Comparison of ENCODE assay signal across 11 cellular contexts in the genomic region with DNA sequence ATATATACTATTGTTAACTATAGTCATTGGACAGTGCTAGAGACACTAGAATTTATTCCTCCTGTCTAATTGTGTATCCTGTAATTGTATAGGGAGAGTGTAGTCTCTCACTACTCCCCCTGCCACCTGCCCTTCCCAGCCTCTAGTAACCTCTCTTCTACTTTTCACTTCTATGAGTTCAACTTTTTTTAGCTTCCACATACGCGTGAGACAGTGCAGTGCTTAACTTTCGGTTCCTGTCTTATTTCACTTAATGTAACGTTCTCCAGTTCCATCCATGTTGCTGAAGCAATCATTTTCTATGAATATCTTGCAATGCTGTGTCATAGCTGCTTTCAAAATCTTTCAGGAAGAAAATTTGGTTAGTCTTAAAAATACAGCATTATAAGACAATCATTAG. TPM values are rescaled to one million over a fixed set of nuclear protein-coding genes. Genes with fewer than 3 reads are reported as not detected.
DNase-seq lines count a peak whose midpoint lies in the region; ATAC-seq, FAIRE-seq and TF ChIP-seq lines count a peak whose summit lies in the region.
"Had no signal": no experiment of that assay in that cellular context is flagged by ENCODE, and none has a peak within 500 bp of the region (broad histone marks: within the 10 kb centered on the region; RNA-seq: fewer than 3 reads in every experiment).

No MANE protein-coding gene starts in this region.

- peak overlapping the region; percentile 14 to 57 for H3K27ac ChIP-seq in left lung

- no peak overlapping the region for H3K4me3 Mint-ChIP-seq in activated T-cell treated with anti-CD3 and anti-CD28 coated beads, Interleukin-2, amount 50 U/mL, for 4 hours

- no peaks in the 10 kb centered on the region for H3K27me3 Mint-ChIP-seq in activated T-cell treated with anti-CD3 and anti-CD28 coated beads, Interleukin-2, amount 50 U/mL, for 4 hours (ENCODE audit: low read depth)

- peaks cover 6% of the 10 kb centered on the region for H3K4me1 Mint-ChIP-seq in activated T-cell treated with anti-CD3 and anti-CD28 coated beads, Interleukin-2, amount 50 U/mL, for 4 hours (ENCODE audit: low read depth)

- H3K4me1 ChIP-seq in left lung: peaks cover 0 to 15% of the 10 kb centered on the region in 2 donors

- H3K27me3 ChIP-seq in left lung: no peaks in the 10 kb centered on the region

- intact Hi-C loops in left lung (cut with DNase I): no loop called here

- H3K4me3 ChIP-seq in left lung: no peak overlapping the region
- H3K4me3 ChIP-seq: lung had no signal

- peak; percentile 88 for ATAC-seq in GM18868 (IDR thresholded peaks at IDR 0.05; ENCODE audit: unreplicated experiment)
- ATAC-seq in HG02571 (IDR thresholded peaks at IDR 0.05; ENCODE audit: unreplicated experiment): peak; percentile 76
- ATAC-seq in HG03571 (IDR thresholded peaks at IDR 0.05; ENCODE audit: unreplicated experiment): peak; percentile 74
- peak; percentile 71 for ATAC-seq in left lung
- ATAC-seq in activated T-cell treated with anti-CD3 and anti-CD28 coated beads, Interleukin-2, amount 50 U/mL, for 4 hours: no peak

- no peak for DNase-seq in left lung
- no peak for DNase-seq in urothelium cell line (ENCODE audit: low spot score)
- DNase-seq in activated T-cell treated with anti-CD3 and anti-CD28 coated beads, Interleukin-2, amount 50 U/mL, for 4 hours: no peak
- DNase-seq in activated CD4-positive, alpha-beta T cell treated with anti-CD3 and anti-CD28 coated beads, Interleukin-2, amount 50 U/mL, for 4 hours: no peak
- no peak for DNase-seq in hippocampal formation (lab: John Stamatoyannopoulos, UW)
- DNase-seq: amniotic stem cell, right cardiac atrium had no signal

- no peak for FAIRE-seq in urothelium cell line (lab: Jason Lieb, UNC)

- H3K36me3 Mint-ChIP-seq in activated T-cell treated with anti-CD3 and anti-CD28 coated beads, Interleukin-2, amount 50 U/mL, for 4 hours (ENCODE audit: insufficient read depth): no peaks in the 10 kb centered on the region

- no peaks in the 10 kb centered on the region for H3K9me3 ChIP-seq in left lung

- H3K9me3 Mint-ChIP-seq in activated T-cell treated with anti-CD3 and anti-CD28 coated beads, Interleukin-2, amount 50 U/mL, for 4 hours: peaks cover 21% of the 10 kb centered on the region

- H3K36me3 ChIP-seq in left lung: no peaks in the 10 kb centered on the region

- TF ChIP-seq CTCF in left lung (IDR thresholded peaks at IDR 0.05): no peak

RNA-seq across cellular contexts. Expression of a gene that starts 22.8 kb away (rescaled TPM):
- under 1 TPM in 1 of 2 donors, not detected in 1; 0.42 TPM for total RNA-seq in left lung
- total RNA-seq in activated T-cell treated with anti-CD3 and anti-CD28 coated beads, Interleukin-2, amount 50 U/mL, for 4 hours: under 1 TPM in 2 of 3 donors, not detected in 1; 0.16 to 0.38 TPM
- total RNA-seq: right cardiac atrium had no signal

RNA-seq across cellular contexts. Expression of a gene that starts 43.4 kb away (rescaled TPM):
- total RNA-seq in left lung: 100 to 1,000 TPM; 303 to 327 TPM
- total RNA-seq in activated T-cell treated with anti-CD3 and anti-CD28 coated beads, Interleukin-2, amount 50 U/mL, for 4 hours: 1 to 10 TPM in 1 of 3 donors, under 1 TPM in 2; 0.50 to 1.2 (median 0.54) TPM

Comparison
In these comparisons a context has a peak if more than half of its experiments do, and no peak if none do; other contexts are left out.
1. ATAC-seq: peak in GM18868 (single experiment), HG02571 (single experiment), HG03571 (single experiment) and left lung (single experiment); none in activated T-cell treated with anti-CD3 and anti-CD28 coated beads, Interleukin-2, amount 50 U/mL, for 4 hours (0 of 2).
2. RNA of a gene that starts 43.4 kb away (total RNA-seq): 303 to 327 TPM in left lung; 0.50 to 1.2 TPM in activated T-cell treated with anti-CD3 and anti-CD28 coated beads, Interleukin-2, amount 50 U/mL, for 4 hours; every median in the first group is over 100 times any median in the second.